ENCODE assay signal across 18 cellular contexts in genomic region chr3:10306156-10306555, GRCh38. TPM values are rescaled to one million over a fixed set of nuclear protein-coding genes. Genes with fewer than 3 reads are reported as not detected.
DNase-seq lines count a peak whose midpoint lies in the region; ATAC-seq and TF ChIP-seq lines count a peak whose summit lies in the region.
"Had no signal": no experiment of that assay in that cellular context is flagged by ENCODE, and none has a peak within 500 bp of the region (broad histone marks: within the 10 kb centered on the region; RNA-seq: fewer than 3 reads in every experiment).

No MANE protein-coding gene starts in this region.

- peaks cover 4 to 19% of the 10 kb centered on the region in 2 donors for H3K36me3 Mint-ChIP-seq in activated T-cell treated with anti-CD3 and anti-CD28 coated beads, Interleukin-2, amount 50 U/mL, for 72 hours (ENCODE audit: insufficient read depth in 2 of 2)
- H3K36me3 Mint-ChIP-seq in activated T-cell treated with anti-CD3 and anti-CD28 coated beads, Interleukin-2, amount 50 U/mL, for 4 hours (ENCODE audit: insufficient read depth): peaks cover 49% of the 10 kb centered on the region
- peaks cover 56% of the 10 kb centered on the region for H3K36me3 Mint-ChIP-seq in central memory CD8-positive, alpha-beta T cell (ENCODE audit: insufficient read depth)
- peaks cover 100% of the 10 kb centered on the region for H3K36me3 Mint-ChIP-seq in stimulated activated effector memory CD8-positive, alpha-beta T cell treated with anti-CD3 and anti-CD28 coated beads, Interleukin-12 subunit alpha, Interleukin-12 subunit beta, amount 100 ng/mL, for 72 hours
- peaks cover 69% of the 10 kb centered on the region for H3K36me3 Mint-ChIP-seq in T-helper 2 cell treated with Interferon-gamma antibody and Interleukin-4, amounts not matched to agents 5 μg/mL and 100 μg/mL, for 36 hours (ENCODE audit: low read depth)

- no peak for ATAC-seq in activated T-cell treated with anti-CD3 and anti-CD28 coated beads, Interleukin-2, amount 50 U/mL, for 72 hours (replicated peaks in 1 of 2)
- no peak for ATAC-seq in activated T-cell treated with anti-CD3 and anti-CD28 coated beads, Interleukin-2, amount 50 U/mL, for 4 hours
- no peak for ATAC-seq in central memory CD8-positive, alpha-beta T cell (replicated peaks; ENCODE audit: extremely low read depth, poor library complexity, severe bottlenecking)
- no peak for ATAC-seq in stimulated activated effector memory CD8-positive, alpha-beta T cell treated with anti-CD3 and anti-CD28 coated beads, Interleukin-12 subunit alpha, Interleukin-12 subunit beta, amount 100 ng/mL, for 72 hours

- no peak overlapping the region for H3K27ac ChIP-seq in ascending aorta
- H3K27ac ChIP-seq: KMS-11, RWPE1 had no signal

- H3K36me3 ChIP-seq in ascending aorta: peaks cover 74 to 86% of the 10 kb centered on the region in 2 donors

- H3K27me3 ChIP-seq in ascending aorta: no peaks in the 10 kb centered on the region

- no peak for DNase-seq in activated T-cell treated with anti-CD3 and anti-CD28 coated beads, Interleukin-2, amount 50 U/mL, for 72 hours
- no peak for DNase-seq in activated T-cell treated with anti-CD3 and anti-CD28 coated beads, Interleukin-2, amount 50 U/mL, for 4 hours
- DNase-seq in G401 (ENCODE audit: low spot score): peak; percentile 54
- DNase-seq in central memory CD8-positive, alpha-beta T cell (ENCODE audit: low spot score in 2 of 2): no peak
- no peak for DNase-seq in stimulated activated effector memory CD8-positive, alpha-beta T cell treated with anti-CD3 and anti-CD28 coated beads, Interleukin-12 subunit alpha, Interleukin-12 subunit beta, amount 100 ng/mL, for 72 hours (ENCODE audit: low spot score in 2 of 2)
- no peak for DNase-seq in ascending aorta (ENCODE audit: low spot score in 2 of 2)
- DNase-seq in T-helper 2 cell treated with Interferon-gamma antibody and Interleukin-4, amounts not matched to agents 5 μg/mL and 100 μg/mL, for 36 hours (ENCODE audit: low spot score): no peak
- DNase-seq: COR-L47, HFFc6, NCI-H1436, NCI-H2029, NCI-H774 had no signal

- intact Hi-C loops in ascending aorta (cut with DNase I): no loop called here

- H3K4me1 ChIP-seq in ascending aorta: no peaks in the 10 kb centered on the region

- H3K9me3 Mint-ChIP-seq in activated T-cell treated with anti-CD3 and anti-CD28 coated beads, Interleukin-2, amount 50 U/mL, for 72 hours: no peaks in the 10 kb centered on the region
- H3K9me3 Mint-ChIP-seq in activated T-cell treated with anti-CD3 and anti-CD28 coated beads, Interleukin-2, amount 50 U/mL, for 4 hours: no peaks in the 10 kb centered on the region
- no peaks in the 10 kb centered on the region for H3K9me3 Mint-ChIP-seq in central memory CD8-positive, alpha-beta T cell
- H3K9me3 Mint-ChIP-seq in stimulated activated effector memory CD8-positive, alpha-beta T cell treated with anti-CD3 and anti-CD28 coated beads, Interleukin-12 subunit alpha, Interleukin-12 subunit beta, amount 100 ng/mL, for 72 hours: no peaks in the 10 kb centered on the region
- no peaks in the 10 kb centered on the region for H3K9me3 Mint-ChIP-seq in T-helper 2 cell treated with Interferon-gamma antibody and Interleukin-4, amounts not matched to agents 5 μg/mL and 100 μg/mL, for 36 hours
- H3K9me3 Mint-ChIP-seq: CD14-positive monocyte, HFFc6 had no signal

- H3K4me3 Mint-ChIP-seq in activated T-cell treated with anti-CD3 and anti-CD28 coated beads, Interleukin-2, amount 50 U/mL, for 72 hours: no peak overlapping the region
- H3K4me3 Mint-ChIP-seq in activated T-cell treated with anti-CD3 and anti-CD28 coated beads, Interleukin-2, amount 50 U/mL, for 4 hours: no peak overlapping the region
- H3K4me3 Mint-ChIP-seq in central memory CD8-positive, alpha-beta T cell: no peak overlapping the region
- H3K4me3 Mint-ChIP-seq in stimulated activated effector memory CD8-positive, alpha-beta T cell treated with anti-CD3 and anti-CD28 coated beads, Interleukin-12 subunit alpha, Interleukin-12 subunit beta, amount 100 ng/mL, for 72 hours: no peak overlapping the region
- no peak overlapping the region for H3K4me3 Mint-ChIP-seq in T-helper 2 cell treated with Interferon-gamma antibody and Interleukin-4, amounts not matched to agents 5 μg/mL and 100 μg/mL, for 36 hours
- H3K4me3 Mint-ChIP-seq: CD14-positive monocyte, HFFc6 had no signal

- H3K4me1 Mint-ChIP-seq in activated T-cell treated with anti-CD3 and anti-CD28 coated beads, Interleukin-2, amount 50 U/mL, for 72 hours (ENCODE audit: low read depth): peaks cover 10% of the 10 kb centered on the region
- no peaks in the 10 kb centered on the region for H3K4me1 Mint-ChIP-seq in activated T-cell treated with anti-CD3 and anti-CD28 coated beads, Interleukin-2, amount 50 U/mL, for 4 hours (ENCODE audit: low read depth)
- H3K4me1 Mint-ChIP-seq in central memory CD8-positive, alpha-beta T cell: no peaks in the 10 kb centered on the region
- peaks cover 5% of the 10 kb centered on the region for H3K4me1 Mint-ChIP-seq in stimulated activated effector memory CD8-positive, alpha-beta T cell treated with anti-CD3 and anti-CD28 coated beads, Interleukin-12 subunit alpha, Interleukin-12 subunit beta, amount 100 ng/mL, for 72 hours
- H3K4me1 Mint-ChIP-seq in T-helper 2 cell treated with Interferon-gamma antibody and Interleukin-4, amounts not matched to agents 5 μg/mL and 100 μg/mL, for 36 hours (ENCODE audit: low read depth): peaks cover 4% of the 10 kb centered on the region

- H3K4me3 ChIP-seq in ascending aorta: no peak overlapping the region

- no peaks in the 10 kb centered on the region for H3K27me3 Mint-ChIP-seq in activated T-cell treated with anti-CD3 and anti-CD28 coated beads, Interleukin-2, amount 50 U/mL, for 72 hours (ENCODE audit: low read depth)
- no peaks in the 10 kb centered on the region for H3K27me3 Mint-ChIP-seq in activated T-cell treated with anti-CD3 and anti-CD28 coated beads, Interleukin-2, amount 50 U/mL, for 4 hours (ENCODE audit: low read depth)
- H3K27me3 Mint-ChIP-seq in central memory CD8-positive, alpha-beta T cell: no peaks in the 10 kb centered on the region
- H3K27me3 Mint-ChIP-seq in T-helper 2 cell treated with Interferon-gamma antibody and Interleukin-4, amounts not matched to agents 5 μg/mL and 100 μg/mL, for 36 hours (ENCODE audit: low read depth): no peaks in the 10 kb centered on the region

- TF ChIP-seq CTCF in ascending aorta (IDR thresholded peaks at IDR 0.05): no peak

- no peaks in the 10 kb centered on the region for H3K9me3 ChIP-seq in ascending aorta

- H3K27ac Mint-ChIP-seq in activated T-cell treated with anti-CD3 and anti-CD28 coated beads, Interleukin-2, amount 50 U/mL, for 72 hours: peak overlapping the region; percentile 13
- peak overlapping the region; percentile 17 for H3K27ac Mint-ChIP-seq in central memory CD8-positive, alpha-beta T cell (ENCODE audit: low read depth)
- peak overlapping the region; percentile 4 for H3K27ac Mint-ChIP-seq in stimulated activated effector memory CD8-positive, alpha-beta T cell treated with anti-CD3 and anti-CD28 coated beads, Interleukin-12 subunit alpha, Interleukin-12 subunit beta, amount 100 ng/mL, for 72 hours
- H3K27ac Mint-ChIP-seq in T-helper 2 cell treated with Interferon-gamma antibody and Interleukin-4, amounts not matched to agents 5 μg/mL and 100 μg/mL, for 36 hours: no peak overlapping the region
- H3K27ac Mint-ChIP-seq: HFFc6 had no signal

- in situ Hi-C loops in G401 (cut with HindIII; ENCODE audit: low sequenced_read_pairs): no loop called here

RNA-seq across cellular contexts. Expression of gene GHRL, which starts 13.4 kb away (rescaled TPM):
- total RNA-seq in activated T-cell treated with anti-CD3 and anti-CD28 coated beads, Interleukin-2, amount 50 U/mL, for 72 hours: 1 to 10 TPM in 1 of 2 donors, under 1 TPM in 1; 0.43 to 1.3 TPM
- under 1 TPM; 0.45 to 0.96 (median 0.63) TPM for total RNA-seq in activated T-cell treated with anti-CD3 and anti-CD28 coated beads, Interleukin-2, amount 50 U/mL, for 4 hours
- not detected in 2 replicates for total RNA-seq in G401 (2014; rRNA removed; shearing (Covaris generic))
- not detected for total RNA-seq in ascending aorta
- total RNA-seq: H4, M059J, NCI-H460 had no signal

RNA-seq across cellular contexts. Expression of gene SEC13, which starts 14.8 kb away (rescaled TPM):
- 10 to 100 TPM; 84.0 to 88.5 TPM for total RNA-seq in activated T-cell treated with anti-CD3 and anti-CD28 coated beads, Interleukin-2, amount 50 U/mL, for 72 hours
- 100 to 1,000 TPM; 143 to 154 (median 153) TPM for total RNA-seq in activated T-cell treated with anti-CD3 and anti-CD28 coated beads, Interleukin-2, amount 50 U/mL, for 4 hours
- 147 and 148 TPM in 2 replicates for total RNA-seq in G401 (2014; rRNA removed; shearing (Covaris generic))
- total RNA-seq in ascending aorta: 63.0 TPM

RNA-seq across cellular contexts. Expression of gene TATDN2, which starts 57.9 kb away (rescaled TPM):
- 10 to 100 TPM; 40.8 to 49.8 TPM for total RNA-seq in activated T-cell treated with anti-CD3 and anti-CD28 coated beads, Interleukin-2, amount 50 U/mL, for 72 hours
- total RNA-seq in activated T-cell treated with anti-CD3 and anti-CD28 coated beads, Interleukin-2, amount 50 U/mL, for 4 hours: 10 to 100 TPM; 66.5 to 70.2 (median 66.5) TPM
- 18.8 and 22.1 TPM in 2 replicates for total RNA-seq in G401 (2014; rRNA removed; shearing (Covaris generic))
- 29.1 TPM for total RNA-seq in ascending aorta
